Comparison of ENCODE assay signal across 17 cellular contexts in genomic region chr18:74283255-74283554, GRCh38. TPM values are rescaled to one million over a fixed set of nuclear protein-coding genes. Genes with fewer than 3 reads are reported as not detected.
A peak's percentile ranks its signal among the peaks of the same experiment; 100 is the strongest.
DNase-seq lines count a peak whose midpoint lies in the region; ATAC-seq and TF ChIP-seq lines count a peak whose summit lies in the region.
"Had no signal": no experiment of that assay in that cellular context is flagged by ENCODE, and none has a peak within 500 bp of the region (broad histone marks: within the 10 kb centered on the region; RNA-seq: fewer than 3 reads in every experiment).

No MANE protein-coding gene starts in this region.

- CTCF ChIA-PET in activated naive CD4-positive, alpha-beta T cell treated with anti-CD3 and anti-CD28 coated beads for 36 hours (lab: Charles Lee) = interaction anchor here (0.6 kb wide), 1 partner anchor 269 kb away, joined by 5 read pairs; no protein-coding TSS in a partner anchor

- TF ChIP-seq POLR2A in upper lobe of left lung (IDR thresholded peaks at IDR 0.05) = no peak

- no peak overlapping the region for H3K27ac Mint-ChIP-seq in activated naive CD4-positive, alpha-beta T cell treated with anti-CD3 and anti-CD28 coated beads for 36 hours
- H3K27ac Mint-ChIP-seq in activated naive CD8-positive, alpha-beta T cell treated with anti-CD3 and anti-CD28 coated beads for 36 hours = no peak overlapping the region
- H3K27ac Mint-ChIP-seq: activated CD4-positive, alpha-beta T cell treated with anti-CD3 and anti-CD28 coated beads, Interleukin-2, amount 10 ng/mL, durations not matched to agents 7 days and 5 days had no signal

- no peak for TF ChIP-seq CTCF in lower lobe of right lung (IDR thresholded peaks at IDR 0.05)
- TF ChIP-seq CTCF in upper lobe of left lung (IDR thresholded peaks at IDR 0.05) = no peak

- no peaks in the 10 kb centered on the region for H3K27me3 ChIP-seq in lower lobe of right lung (ENCODE audit: low read depth)
- no peaks in the 10 kb centered on the region for H3K27me3 ChIP-seq in upper lobe of left lung

- intact Hi-C loops in activated naive CD4-positive, alpha-beta T cell treated with anti-CD3 and anti-CD28 coated beads for 36 hours (cut with micrococcal nuclease) = no loop called here
- intact Hi-C loops in lower lobe of right lung (cut with DNase I) = no loop called here

- H3K36me3 ChIP-seq in lower lobe of right lung (peaks cover 7% of the 10 kb centered on the region), upper lobe of left lung (peaks cover 0 to 4% (median 0%) of the 10 kb centered on the region in 4 donors)

- no peak overlapping the region for H3K4me3 Mint-ChIP-seq in activated naive CD4-positive, alpha-beta T cell treated with anti-CD3 and anti-CD28 coated beads for 36 hours
- no peak overlapping the region for H3K4me3 Mint-ChIP-seq in activated naive CD8-positive, alpha-beta T cell treated with anti-CD3 and anti-CD28 coated beads for 36 hours
- H3K4me3 Mint-ChIP-seq: activated CD4-positive, alpha-beta T cell treated with anti-CD3 and anti-CD28 coated beads, Interleukin-2, amount 10 ng/mL, durations not matched to agents 7 days and 5 days had no signal

- peaks cover 32% of the 10 kb centered on the region for H3K4me1 Mint-ChIP-seq in activated naive CD4-positive, alpha-beta T cell treated with anti-CD3 and anti-CD28 coated beads for 36 hours (ENCODE audit: low read depth)
- peaks cover 32% of the 10 kb centered on the region for H3K4me1 Mint-ChIP-seq in activated naive CD8-positive, alpha-beta T cell treated with anti-CD3 and anti-CD28 coated beads for 36 hours

- no peaks in the 10 kb centered on the region for H3K27me3 Mint-ChIP-seq in activated naive CD4-positive, alpha-beta T cell treated with anti-CD3 and anti-CD28 coated beads for 36 hours (ENCODE audit: low read depth)
- H3K27me3 Mint-ChIP-seq in activated naive CD8-positive, alpha-beta T cell treated with anti-CD3 and anti-CD28 coated beads for 36 hours = no peaks in the 10 kb centered on the region
- H3K27me3 Mint-ChIP-seq: activated CD4-positive, alpha-beta T cell treated with anti-CD3 and anti-CD28 coated beads, Interleukin-2, amount 10 ng/mL, durations not matched to agents 7 days and 5 days had no signal

- H3K27ac ChIP-seq in lower lobe of right lung (peak overlapping the region; percentile 69), upper lobe of left lung (peak overlapping the region; percentile 68 to 96 (median 88))

- H3K9me3 ChIP-seq in lower lobe of right lung (no peaks in the 10 kb centered on the region), upper lobe of left lung (no peaks in the 10 kb centered on the region)

- peak; percentile 13 for DNase-seq in activated naive CD4-positive, alpha-beta T cell treated with anti-CD3 and anti-CD28 coated beads for 36 hours
- DNase-seq in activated naive CD4-positive, alpha-beta T cell treated with Interleukin-2 at 50 U/mL for 16 hours = no peak
- DNase-seq in activated naive CD8-positive, alpha-beta T cell treated with anti-CD3 and anti-CD28 coated beads for 36 hours = peak; percentile 12
- DNase-seq in lower lobe of right lung = no peak
- DNase-seq in upper lobe of left lung = no peak
- no peak for DNase-seq in NCI-H524 treated with DMSO at 0.1 percent for 48 hours (lab: John Stamatoyannopoulos, UW)
- DNase-seq: activated CD4-positive, alpha-beta T cell treated with anti-CD3 and anti-CD28 coated beads, Interleukin-2, amount 10 ng/mL, durations not matched to agents 7 days and 5 days; IMR-90; NCI-H187 treated with DMSO at 0.1 percent for 48 hours; stimulated activated CD4-positive, alpha-beta T cell treated with anti-CD3 and anti-CD28 coated beads, Interleukin-2, amount 100 ng/mL, for 48 hours; substantia nigra had no signal

- H3K4me3 ChIP-seq in lower lobe of right lung = no peak overlapping the region
- no peak overlapping the region for H3K4me3 ChIP-seq in upper lobe of left lung

- 54 to 57% methylated on average over 5 of the region's 5 CpGs for WGBS in upper lobe of left lung, 2 donors

- H3K36me3 Mint-ChIP-seq in activated naive CD4-positive, alpha-beta T cell treated with anti-CD3 and anti-CD28 coated beads for 36 hours (ENCODE audit: low read depth) = no peaks in the 10 kb centered on the region
- H3K36me3 Mint-ChIP-seq in activated naive CD8-positive, alpha-beta T cell treated with anti-CD3 and anti-CD28 coated beads for 36 hours = peaks cover 11% of the 10 kb centered on the region

- ATAC-seq in lower lobe of right lung (peak in 1 of 2 donors; percentile 20), upper lobe of left lung (ENCODE audit: low FRiP score in 2 of 2) (no peak), HG02885 (IDR thresholded peaks at IDR 0.05; ENCODE audit: poor library complexity, unreplicated experiment) (no peak), HG02798 (IDR thresholded peaks at IDR 0.05; ENCODE audit: poor library complexity, unreplicated experiment) (no peak)

- H3K4me1 ChIP-seq in lower lobe of right lung (peaks cover 86% of the 10 kb centered on the region), upper lobe of left lung (peaks cover 69 to 84% (median 76%) of the 10 kb centered on the region in 4 donors)

- no peaks in the 10 kb centered on the region for H3K9me3 Mint-ChIP-seq in activated naive CD4-positive, alpha-beta T cell treated with anti-CD3 and anti-CD28 coated beads for 36 hours
- no peaks in the 10 kb centered on the region for H3K9me3 Mint-ChIP-seq in activated naive CD8-positive, alpha-beta T cell treated with anti-CD3 and anti-CD28 coated beads for 36 hours
- H3K9me3 Mint-ChIP-seq: activated CD4-positive, alpha-beta T cell treated with anti-CD3 and anti-CD28 coated beads, Interleukin-2, amount 10 ng/mL, durations not matched to agents 7 days and 5 days had no signal

- TF ChIP-seq EP300 in upper lobe of left lung (IDR thresholded peaks at IDR 0.05) = no peak

RNA-seq across cellular contexts. Expression of gene CYB5A, which starts 8.6 kb away (rescaled TPM):
- total RNA-seq in activated naive CD4-positive, alpha-beta T cell treated with anti-CD3 and anti-CD28 coated beads for 36 hours = 10 to 100 TPM; 77.8 to 78.3 TPM
- total RNA-seq in activated naive CD8-positive, alpha-beta T cell treated with anti-CD3 and anti-CD28 coated beads for 36 hours = 10 to 100 TPM; 48.5 to 51.5 TPM
- 458 TPM for total RNA-seq in lower lobe of right lung
- 100 to 1,000 TPM; 291 to 729 (median 637) TPM for total RNA-seq in upper lobe of left lung

RNA-seq across cellular contexts. Expression of gene C18orf63, which starts 32.4 kb away (rescaled TPM):
- not detected for total RNA-seq in activated naive CD4-positive, alpha-beta T cell treated with anti-CD3 and anti-CD28 coated beads for 36 hours
- total RNA-seq in activated naive CD8-positive, alpha-beta T cell treated with anti-CD3 and anti-CD28 coated beads for 36 hours = not detected
- total RNA-seq in lower lobe of right lung = 0.65 TPM
- total RNA-seq in upper lobe of left lung = 1 to 10 TPM in 2 of 6 donors, under 1 TPM in 4; under 0.01 to 1.6 (median 0.22) TPM
- total RNA-seq: activated CD4-positive, alpha-beta T cell treated with anti-CD3 and anti-CD28 coated beads, Interleukin-2, amount 10 ng/mL, durations not matched to agents 7 days and 5 days; dermis microvascular lymphatic vessel endothelial cell; glomerular endothelial cell; IMR-90; lung microvascular endothelial cell; osteocyte had no signal

Comparison
In these comparisons a context has a peak if more than half of its experiments do, and no peak if none do; other contexts are left out.
1. DNase-seq: peak in activated naive CD4-positive, alpha-beta T cell treated with anti-CD3 and anti-CD28 coated beads for 36 hours (single experiment) and activated naive CD8-positive, alpha-beta T cell treated with anti-CD3 and anti-CD28 coated beads for 36 hours (single experiment); none in activated naive CD4-positive, alpha-beta T cell treated with Interleukin-2 at 50 U/mL for 16 hours (single experiment), lower lobe of right lung (single experiment), upper lobe of left lung (0 of 2) and NCI-H524 treated with DMSO at 0.1 percent for 48 hours (single experiment).